Comparison of ENCODE assay signal across 8 cellular contexts in genomic region chr20:63737940-63738686, GRCh38. TPM values are rescaled to one million over a fixed set of nuclear protein-coding genes. Genes with fewer than 3 reads are reported as not detected.
A peak's percentile ranks its signal among the peaks of the same experiment; 100 is the strongest.
DNase-seq lines count a peak whose midpoint lies in the region; ATAC-seq, FAIRE-seq and TF ChIP-seq lines count a peak whose summit lies in the region.

No MANE protein-coding gene starts in this region.

- CTCF ChIA-PET in CD8-positive, alpha-beta memory T cell (lab: Charles Lee): interaction anchor here (1.0 to 4.5 kb wide), 6 partner anchors 11 to 46 kb away, joined by 3 to 39 read pairs (median 7); partner anchors contain the start of genes ARFRP1 and ZGPAT
- CTCF ChIA-PET in IMR-90 (lab: Yijun Ruan, JAX): no interaction called here
- CTCF ChIA-PET in GM12878 (lab: Yijun Ruan, JAX): interaction anchor here (0.6 to 2.9 kb wide), 3 partner anchors 31 to 236 kb away, joined by 3 to 28 read pairs (median 3); partner anchors contain the start of genes ARFRP1 and ZGPAT

- no peak overlapping the region for H3K18ac ChIP-seq in IMR-90 (ENCODE audit: low read depth, low read length)

- H2BK120ac ChIP-seq in IMR-90 (ENCODE audit: low read depth, low read length): no peak overlapping the region

- H2BK15ac ChIP-seq in IMR-90 (ENCODE audit: low read depth, low read length): no peak overlapping the region

- H3K4ac ChIP-seq in IMR-90 (ENCODE audit: low read depth, low read length): no peak overlapping the region

- peaks cover 2 to 36% (median 5%) of the 10 kb centered on the region in 3 donors for H3K36me3 Mint-ChIP-seq in CD8-positive, alpha-beta memory T cell
- peaks cover 0 to 7% of the 10 kb centered on the region in 2 donors for H3K36me3 Mint-ChIP-seq in naive B cell

- H3K9me1 ChIP-seq in IMR-90 (ENCODE audit: insufficient read depth, low read length): no peaks in the 10 kb centered on the region

- H3K36me3 ChIP-seq in CD8-positive, alpha-beta memory T cell (ENCODE audit: insufficient read depth, low read length): peaks cover 24% of the 10 kb centered on the region
- H3K36me3 ChIP-seq in IMR-90 (ENCODE audit: control insufficient read depth, insufficient read depth, low read length) (peaks cover 43% of the 10 kb centered on the region), GM12878 (ENCODE audit: control insufficient read depth in 2 of 2, insufficient read depth in 2 of 2, low read length in 1 of 2) (peaks cover 5 to 28% of the 10 kb centered on the region in 2 experiments; a peak in 3 of 4 replicates)

- H3K9ac ChIP-seq in IMR-90 (ENCODE audit: low read depth, low read length): no peak overlapping the region
- peak overlapping the region; percentile 12; the same call in 1 of the 2 replicates for H3K9ac ChIP-seq in GM12878 (ENCODE audit: control insufficient read depth, insufficient read depth, low read length)

- ATAC-seq in IMR-90 (ENCODE audit: low read depth): no peak
- peak; percentile 51 for ATAC-seq in GM12878
- peak; percentile 17 to 18 for ATAC-seq in naive B cell (ENCODE audit: low read depth in 2 of 2)
- no peak for ATAC-seq in HG03095 (IDR thresholded peaks at IDR 0.05; ENCODE audit: unreplicated experiment)
- no peak for ATAC-seq in GM18907 (IDR thresholded peaks at IDR 0.05; ENCODE audit: unreplicated experiment)

- DNase-seq in CD8-positive, alpha-beta memory T cell: peak; percentile 26 to 65 (median 33)
- no peak for DNase-seq in IMR-90
- no peak for DNase-seq in GM12878 (ENCODE audit: low read depth, low spot score)
- peak; percentile 14 for DNase-seq in naive B cell
- DNase-seq in GOT3 (lab: John Stamatoyannopoulos, UW): no peak
- no peak for DNase-seq in kidney tubule cell (ENCODE audit: low spot score)

- H2BK20ac ChIP-seq in IMR-90 (ENCODE audit: low read depth, low read length): no peak overlapping the region

- H3K9me3 ChIP-seq in CD8-positive, alpha-beta memory T cell (ENCODE audit: low read length): no peaks in the 10 kb centered on the region
- H3K9me3 ChIP-seq in IMR-90 (ENCODE audit: control insufficient read depth, insufficient read depth, low read length) (no peaks in the 10 kb centered on the region), GM12878 (replicated peaks; ENCODE audit: control insufficient read depth, insufficient read depth, low read length) (no peaks in the 10 kb centered on the region)

- intact Hi-C loops in IMR-90 (cut with micrococcal nuclease): no loop called here
- intact Hi-C loops in GM12878 (cut with micrococcal nuclease; ENCODE audit: unreplicated experiment): loop anchor here (2.0 kb wide), 2 partner anchors 31 to 127 kb away; partner anchors contain the start of genes ARFRP1 and TPD52L2

- H2AK9ac ChIP-seq in IMR-90 (replicated peaks; ENCODE audit: low read depth, low read length, poor library complexity): no peak overlapping the region

- no peak overlapping the region for H3K23ac ChIP-seq in IMR-90 (ENCODE audit: low read depth, low read length)

- peaks cover 30% of the 10 kb centered on the region for H3K4me1 ChIP-seq in CD8-positive, alpha-beta memory T cell (ENCODE audit: insufficient read depth, low read length)
- H3K4me1 ChIP-seq in IMR-90 (ENCODE audit: control insufficient read depth, insufficient read depth, low read length) (peaks cover 10% of the 10 kb centered on the region), GM12878 (ENCODE audit: control insufficient read depth, insufficient read depth, low read length) (peaks cover 33% of the 10 kb centered on the region)

- H3K4me2 ChIP-seq in IMR-90 (ENCODE audit: low read depth, low read length) (no peak overlapping the region), GM12878 (ENCODE audit: control insufficient read depth, insufficient read depth) (peak overlapping the region; percentile 93)

- H3K27ac ChIP-seq in CD8-positive, alpha-beta memory T cell (ENCODE audit: low read depth, low read length): peak overlapping the region; percentile 9
- H3K27ac ChIP-seq in IMR-90 (ENCODE audit: insufficient read depth, low read length): no peak overlapping the region
- peak overlapping the region; percentile 94; the same call in 1 of the 2 replicates for H3K27ac ChIP-seq in GM12878 (ENCODE audit: control insufficient read depth, insufficient read depth)

- H3K4me1 Mint-ChIP-seq in CD8-positive, alpha-beta memory T cell: peaks cover 11 to 39% (median 17%) of the 10 kb centered on the region in 3 donors
- peaks cover 18 to 38% (median 19%) of the 10 kb centered on the region in 3 donors for H3K4me1 Mint-ChIP-seq in naive B cell

- no peaks in the 10 kb centered on the region for H3K27me3 ChIP-seq in CD8-positive, alpha-beta memory T cell (ENCODE audit: insufficient read depth, low read length, poor library complexity, severe bottlenecking)
- H3K27me3 ChIP-seq in IMR-90 (ENCODE audit: control insufficient read depth, insufficient read depth, low read length): no peaks in the 10 kb centered on the region
- H3K27me3 ChIP-seq in GM12878 (replicated peaks in 1 of 2; ENCODE audit: control insufficient read depth in 2 of 2, insufficient read depth in 2 of 2, low read length in 1 of 2): no peaks in the 10 kb centered on the region

- POLR2A ChIA-PET in CD8-positive, alpha-beta memory T cell (lab: Charles Lee): interaction anchor here (0.8 to 4.9 kb wide), 7 partner anchors 10 to 176 kb away, joined by 3 to 84 read pairs (median 4); partner anchors contain the start of genes ARFRP1 and ZGPAT
- POLR2A ChIA-PET in IMR-90 (lab: Charles Lee; ENCODE audit: unreplicated experiment): no interaction called here
- POLR2A ChIA-PET in GM12878 (lab: Charles Lee): interaction anchor here (1.0 to 1.4 kb wide), 2 partner anchors 31 to 217 kb away, joined by 3 to 4 read pairs; partner anchors contain the start of genes ARFRP1 and ZGPAT

- RAD21 ChIA-PET in GM12878 (lab: Charles Lee; ENCODE audit: unreplicated experiment): interaction anchor here (1.0 to 4.2 kb wide), 6 partner anchors 10 to 201 kb away, joined by 3 to 32 read pairs (median 4); partner anchors contain the start of genes ARFRP1, PTK6, TPD52L2 and ZGPAT

- H3K56ac ChIP-seq in IMR-90 (ENCODE audit: extremely low read depth, insufficient read depth, low read length): no peak overlapping the region

- no peak for TF ChIP-seq POLR2A in IMR-90 (IDR thresholded peaks at IDR 0.05; ENCODE audit: low read depth, low read length)
- peak; percentile 73 for TF ChIP-seq POLR2A in GM12878 (IDR thresholded peaks at IDR 0.05; ENCODE audit: low read depth, low read length)

- peaks cover 0 to 3% of the 10 kb centered on the region in 2 donors for H3K27me3 Mint-ChIP-seq in CD8-positive, alpha-beta memory T cell
- H3K27me3 Mint-ChIP-seq in naive B cell: no peaks in the 10 kb centered on the region

- no peaks in the 10 kb centered on the region for H3K9me3 Mint-ChIP-seq in CD8-positive, alpha-beta memory T cell
- no peaks in the 10 kb centered on the region for H3K9me3 Mint-ChIP-seq in naive B cell

- H3K79me1 ChIP-seq in IMR-90 (ENCODE audit: low read depth in 1 of 2, low read length in 2 of 2): peaks cover 4 to 22% of the 10 kb centered on the region in 2 experiments; a peak in 2 of 4 replicates

- BruUV-seq in IMR-90 (replicated peaks; lab: Mats Ljungman, UMichigan) (no TSS peak), GM12878 (replicated peaks; lab: Mats Ljungman, UMichigan) (no TSS peak)

- peaks cover 17% of the 10 kb centered on the region for H3K79me2 ChIP-seq in GM12878 (ENCODE audit: control insufficient read depth, insufficient read depth, low read length)

- FAIRE-seq in GM12878 (lab: Jason Lieb, UNC): no peak

- SMC1A ChIA-PET in GM12878 (lab: Charles Lee; ENCODE audit: uncharacterized antibody, unreplicated experiment): interaction anchor here (0.6 kb wide), 1 partner anchor 10 kb away, joined by 3 read pairs; no protein-coding TSS in a partner anchor

- H3K4me3 Mint-ChIP-seq in CD8-positive, alpha-beta memory T cell: peak overlapping the region; percentile 38 to 92 (median 73)
- H3K4me3 Mint-ChIP-seq in naive B cell: peak overlapping the region; percentile 15 to 86 (median 38)

- H3K27ac Mint-ChIP-seq in CD8-positive, alpha-beta memory T cell: peak overlapping the region in 1 of 8 donors; percentile 20
- H3K27ac Mint-ChIP-seq in naive B cell: peak overlapping the region in 1 of 6 donors; percentile 38

- no peak for TF ChIP-seq EP300 in GM12878 (IDR thresholded peaks at IDR 0.05; ENCODE audit: borderline replicate concordance in 1 of 2, control insufficient read depth in 1 of 2, low read depth in 2 of 2, low read length in 2 of 2)

- dilution Hi-C loops in IMR-90 (cut with HindIII; ENCODE audit: low sequenced_read_pairs, unreplicated experiment): no loop called here

- TF ChIP-seq RAD21 in IMR-90 (IDR thresholded peaks at IDR 0.05; ENCODE audit: low read length): no peak
- no peak for TF ChIP-seq RAD21 in GM12878 (IDR thresholded peaks at IDR 0.05; ENCODE audit: insufficient read depth, low read depth, low read length)

- no peak overlapping the region for H3K14ac ChIP-seq in IMR-90 (replicated peaks; ENCODE audit: low read depth, low read length)

- H2AFZ ChIP-seq in IMR-90 (replicated peaks; ENCODE audit: low read length, poor library complexity) (peak overlapping the region; percentile 33), GM12878 (ENCODE audit: control insufficient read depth, low read depth, low read length) (no peak overlapping the region)

- no peak overlapping the region for H4K91ac ChIP-seq in IMR-90 (ENCODE audit: insufficient read depth, low read depth, low read length)

- no peak overlapping the region for H4K8ac ChIP-seq in IMR-90 (ENCODE audit: low read depth in 2 of 2, low read length in 2 of 2)

- in situ Hi-C loops in IMR-90 (cut with MboI; ENCODE audit: low sequenced_read_pairs) (no loop called here), GM12878 (cut with MboI) (no loop called here)

- no peak overlapping the region for H2BK5ac ChIP-seq in IMR-90 (ENCODE audit: low read depth, low read length, poor library complexity, severe bottlenecking)

- no peak overlapping the region for H2AK5ac ChIP-seq in IMR-90 (ENCODE audit: low read depth, low read length)

- H4K5ac ChIP-seq in IMR-90 (ENCODE audit: low read depth, low read length): no peak overlapping the region

- peak overlapping the region; percentile 96 for H3K4me3 ChIP-seq in CD8-positive, alpha-beta memory T cell (ENCODE audit: low read length)
- H3K4me3 ChIP-seq in IMR-90 (ENCODE audit: insufficient read depth, low read depth, low read length): no peak overlapping the region
- H3K4me3 ChIP-seq in GM12878: peak overlapping the region; percentile 84

- H4K20me1 ChIP-seq in IMR-90 (ENCODE audit: insufficient read depth, low read length) (peaks cover 27% of the 10 kb centered on the region), GM12878 (ENCODE audit: control insufficient read depth, insufficient read depth) (no peaks in the 10 kb centered on the region)

- 66% methylated on average over 28 of the region's 44 CpGs; no CpG with 5 or more reads in 1 of the 2 experiments for WGBS in IMR-90 (ENCODE audit: extremely low coverage in 2 of 2, insufficient read length in 1 of 2), 2 experiments
- 45% methylated on average over 26 of the region's 44 CpGs for WGBS in GM12878 (ENCODE audit: insufficient coverage, insufficient replicate concordance, low lambda C conversion rate, missing lambda C conversion rate)

- TF ChIP-seq CTCF in IMR-90 (conservative IDR thresholded peaks at IDR 0.05; ENCODE audit: low read depth, low read length): no peak
- no peak for TF ChIP-seq CTCF in GM12878 (IDR thresholded peaks at IDR 0.05 in 2 of 3, conservative IDR thresholded peaks at IDR 0.05 in 1 of 3; ENCODE audit: control insufficient read depth in 2 of 3, extremely low read depth in 1 of 3, insufficient read depth in 1 of 3, low read depth in 3 of 3, low read length in 3 of 3)

RNA-seq across cellular contexts. Expression of gene SLC2A4RG, which starts 1.5 kb away (rescaled TPM):
- 10 to 100 TPM; 37.5 to 40.6 TPM for total RNA-seq in CD8-positive, alpha-beta memory T cell
- polyA plus RNA-seq in CD8-positive, alpha-beta memory T cell: 7.8 TPM
- total RNA-seq in IMR-90 (2012; rRNA removed): 5.0 and 8.1 TPM in 2 replicates
- 50.3 and 71.4 TPM in 2 replicates for polyA plus RNA-seq in IMR-90 (2012; rRNA removed)
- 56.6 and 65.4 TPM in 2 replicates for polyA plus RNA-seq in IMR-90 (2012; cell fraction: cytosol; rRNA removed)
- 199 and 567 TPM in 2 replicates for polyA plus RNA-seq in IMR-90 (2012; cell fraction: nucleus; rRNA removed; ENCODE audit: low replicate concordance)
- total RNA-seq in GM12878 (2013; cell fraction: nucleolus; rRNA removed): 8.0 and 8.3 TPM in 2 replicates
- total RNA-seq in GM12878 (2014; rRNA removed): 26.0 and 32.1 TPM in 2 replicates
- 11.4 TPM in 2 replicates for total RNA-seq in GM12878 (2014; rRNA removed; fragmentation: Illumina TruSeq; extraction: Trizol)
- 64.2 and 65.9 TPM in 2 replicates for total RNA-seq in GM12878 (2021)
- polyA plus RNA-seq in GM12878 (2011; ENCODE audit: low read depth): 7.1 TPM
- 7.5 and 11.8 TPM in 2 replicates for polyA plus RNA-seq in GM12878 (2011; rRNA removed)
- 9.3 and 17.5 TPM in 2 replicates for polyA plus RNA-seq in GM12878 (2011; cell fraction: cytosol; rRNA removed)
- polyA plus RNA-seq in GM12878 (2011; cell fraction: nucleus; rRNA removed): 71.2 and 88.5 TPM in 2 replicates
- 27.8 and 37.4 TPM in 2 replicates for polyA plus RNA-seq in GM12878 (2012)
- polyA plus RNA-seq in GM12878 (2014; fragmentation: Illumina TruSeq; extraction: Trizol): 0.59 and 5.4 TPM in 2 replicates
- 1 to 10 TPM in 1 of 2 experiments, under 1 TPM in 1; 0.34 to 2.8 TPM for polyA plus RNA-seq in GM12878 (2014; fragmentation: Nextera tagmentation; extraction: Ambion mirVana)
- 47.2 and 52.6 TPM in 2 replicates for polyA plus RNA-seq in GM12878 (2014; rRNA removed)
- 10 to 100 TPM; 14.9 to 19.8 TPM for polyA plus RNA-seq in GM12878 (2016; fragmentation: Nextera tagmentation; extraction: Ambion mirVana)
- polyA minus RNA-seq in GM12878 (2011; rRNA and poly(A)+ RNA removed): 1.4 and 6.6 TPM in 2 replicates
- 5.5 and 9.0 TPM in 2 replicates for polyA minus RNA-seq in GM12878 (2011; cell fraction: cytosol; rRNA and poly(A)+ RNA removed)
- 8.7 and 14.4 TPM in 2 replicates for polyA minus RNA-seq in GM12878 (2011; cell fraction: nucleus; rRNA and poly(A)+ RNA removed)
- polyA plus RNA-seq in naive B cell (ENCODE audit: low read depth in 6 of 6): 1 to 10 TPM in 3 of 6 donors, under 1 TPM in 2, not detected in 1; 0.36 to 1.4 (median 1.3) TPM

RNA-seq across cellular contexts. Expression of gene LIME1, which starts 1.6 kb away (rescaled TPM):
- 10 to 100 TPM; 18.4 to 19.6 TPM for total RNA-seq in CD8-positive, alpha-beta memory T cell
- 366 TPM for polyA plus RNA-seq in CD8-positive, alpha-beta memory T cell
- total RNA-seq in IMR-90 (2012; rRNA removed) (0.28 and 0.36 TPM in 2 replicates), GM12878 (2014; rRNA removed) (72.3 and 109 TPM in 2 replicates), GM12878 (2014; rRNA removed; fragmentation: Illumina TruSeq; extraction: Trizol) (3.3 and 3.9 TPM in 2 replicates), GM12878 (2021) (78.1 and 92.7 TPM in 2 replicates)
- polyA plus RNA-seq in IMR-90 (2012; rRNA removed) (7.8 and 11.9 TPM in 2 replicates), GM12878 (2011; rRNA removed) (3.1 and 7.2 TPM in 2 replicates), GM12878 (2014; fragmentation: Illumina TruSeq; extraction: Trizol) (0.32 and 1.1 TPM in 2 replicates), GM12878 (2014; fragmentation: Nextera tagmentation; extraction: Ambion mirVana) (1 to 10 TPM in 1 of 2 experiments, under 1 TPM in 1; 0.35 to 1.7 TPM), GM12878 (2014; rRNA removed) (102 and 128 TPM in 2 replicates), GM12878 (2016; fragmentation: Nextera tagmentation; extraction: Ambion mirVana) (100 to 1,000 TPM; 119 to 154 TPM), naive B cell (ENCODE audit: low read depth in 6 of 6) (10 to 100 TPM in 1 of 6 donors, 1 to 10 TPM in 5; 4.9 to 19.0 (median 8.8) TPM)
- polyA plus RNA-seq in IMR-90 (2012; cell fraction: cytosol; rRNA removed): 3.9 and 6.3 TPM in 2 replicates
- polyA plus RNA-seq in IMR-90 (2012; cell fraction: nucleus; rRNA removed; ENCODE audit: low replicate concordance): 79.5 and 363 TPM in 2 replicates
- total RNA-seq in GM12878 (2013; cell fraction: nucleolus; rRNA removed): 15.2 and 16.4 TPM in 2 replicates
- 12.0 TPM for polyA plus RNA-seq in GM12878 (2011; ENCODE audit: low read depth)
- polyA plus RNA-seq in GM12878 (2011; cell fraction: cytosol; rRNA removed): 25.0 and 57.5 TPM in 2 replicates
- 82.2 and 136 TPM in 2 replicates for polyA plus RNA-seq in GM12878 (2011; cell fraction: nucleus; rRNA removed)
- 44.2 and 49.4 TPM in 2 replicates for polyA plus RNA-seq in GM12878 (2012)
- polyA minus RNA-seq in GM12878 (2011; rRNA and poly(A)+ RNA removed): 1.2 and 5.4 TPM in 2 replicates
- polyA minus RNA-seq in GM12878 (2011; cell fraction: cytosol; rRNA and poly(A)+ RNA removed): 15.1 and 15.2 TPM in 2 replicates
- 15.1 and 31.5 TPM in 2 replicates for polyA minus RNA-seq in GM12878 (2011; cell fraction: nucleus; rRNA and poly(A)+ RNA removed)

RNA-seq across cellular contexts. Expression of gene ZGPAT, which starts 30.3 kb away (rescaled TPM):
- total RNA-seq in CD8-positive, alpha-beta memory T cell: 10 to 100 TPM; 29.7 to 29.9 TPM
- polyA plus RNA-seq in CD8-positive, alpha-beta memory T cell: 77.5 TPM
- total RNA-seq in IMR-90 (2012; rRNA removed) (13.4 and 15.6 TPM in 2 replicates), GM12878 (2014; rRNA removed) (23.3 and 24.4 TPM in 2 replicates), GM12878 (2014; rRNA removed; fragmentation: Illumina TruSeq; extraction: Trizol) (5.3 and 7.4 TPM in 2 replicates), GM12878 (2021) (34.8 and 37.2 TPM in 2 replicates)
- polyA plus RNA-seq in IMR-90 (2012; rRNA removed) (20.2 and 21.1 TPM in 2 replicates), GM12878 (2011; rRNA removed) (4.8 and 12.7 TPM in 2 replicates), GM12878 (2014; fragmentation: Illumina TruSeq; extraction: Trizol) (1.3 and 4.9 TPM in 2 replicates), GM12878 (2014; fragmentation: Nextera tagmentation; extraction: Ambion mirVana) (under 1 TPM; 0.58 to 0.79 TPM), GM12878 (2014; rRNA removed) (26.7 and 31.6 TPM in 2 replicates), GM12878 (2016; fragmentation: Nextera tagmentation; extraction: Ambion mirVana) (10 to 100 TPM; 42.5 to 52.9 TPM), naive B cell (ENCODE audit: low read depth in 6 of 6) (10 to 100 TPM; 25.5 to 58.2 (median 28.1) TPM)
- polyA plus RNA-seq in IMR-90 (2012; cell fraction: cytosol; rRNA removed): 18.9 and 24.7 TPM in 2 replicates
- polyA plus RNA-seq in IMR-90 (2012; cell fraction: nucleus; rRNA removed; ENCODE audit: low replicate concordance): 80.8 and 206 TPM in 2 replicates
- 17.5 and 26.2 TPM in 2 replicates for total RNA-seq in GM12878 (2013; cell fraction: nucleolus; rRNA removed)
- 15.5 TPM for polyA plus RNA-seq in GM12878 (2011; ENCODE audit: low read depth)
- 14.4 and 24.5 TPM in 2 replicates for polyA plus RNA-seq in GM12878 (2011; cell fraction: cytosol; rRNA removed)
- polyA plus RNA-seq in GM12878 (2011; cell fraction: nucleus; rRNA removed): 44.3 and 66.3 TPM in 2 replicates
- polyA plus RNA-seq in GM12878 (2012): 16.7 and 24.9 TPM in 2 replicates
- polyA minus RNA-seq in GM12878 (2011; rRNA and poly(A)+ RNA removed): 8.0 and 15.6 TPM in 2 replicates
- 7.4 and 9.8 TPM in 2 replicates for polyA minus RNA-seq in GM12878 (2011; cell fraction: cytosol; rRNA and poly(A)+ RNA removed)
- 7.1 and 15.2 TPM in 2 replicates for polyA minus RNA-seq in GM12878 (2011; cell fraction: nucleus; rRNA and poly(A)+ RNA removed)

RNA-seq across cellular contexts. Expression of gene ARFRP1, which starts 30.3 kb away (rescaled TPM):
- total RNA-seq in CD8-positive, alpha-beta memory T cell: 10 to 100 TPM; 63.7 to 72.8 TPM
- 73.9 TPM for polyA plus RNA-seq in CD8-positive, alpha-beta memory T cell
- 25.3 and 29.2 TPM in 2 replicates for total RNA-seq in IMR-90 (2012; rRNA removed)
- 36.3 and 36.6 TPM in 2 replicates for polyA plus RNA-seq in IMR-90 (2012; rRNA removed)
- 36.7 and 61.6 TPM in 2 replicates for polyA plus RNA-seq in IMR-90 (2012; cell fraction: cytosol; rRNA removed)
- 102 and 139 TPM in 2 replicates for polyA plus RNA-seq in IMR-90 (2012; cell fraction: nucleus; rRNA removed; ENCODE audit: low replicate concordance)
- total RNA-seq in GM12878 (2013; cell fraction: nucleolus; rRNA removed): 70.8 and 77.8 TPM in 2 replicates
- total RNA-seq in GM12878 (2014; rRNA removed): 40.6 and 41.6 TPM in 2 replicates
- 18.2 and 21.6 TPM in 2 replicates for total RNA-seq in GM12878 (2014; rRNA removed; fragmentation: Illumina TruSeq; extraction: Trizol)
- 52.1 and 55.1 TPM in 2 replicates for total RNA-seq in GM12878 (2021)
- polyA plus RNA-seq in GM12878 (2011; ENCODE audit: low read depth): 11.9 TPM
- 23.1 and 27.6 TPM in 2 replicates for polyA plus RNA-seq in GM12878 (2011; rRNA removed)
- polyA plus RNA-seq in GM12878 (2011; cell fraction: cytosol; rRNA removed): 33.0 and 47.4 TPM in 2 replicates
- 80.3 and 106 TPM in 2 replicates for polyA plus RNA-seq in GM12878 (2011; cell fraction: nucleus; rRNA removed)
- 27.1 and 27.9 TPM in 2 replicates for polyA plus RNA-seq in GM12878 (2012)
- 5.2 and 11.7 TPM in 2 replicates for polyA plus RNA-seq in GM12878 (2014; fragmentation: Illumina TruSeq; extraction: Trizol)
- 1 to 10 TPM in 1 of 2 experiments, under 1 TPM in 1; 0.37 to 3.5 TPM for polyA plus RNA-seq in GM12878 (2014; fragmentation: Nextera tagmentation; extraction: Ambion mirVana)
- 42.6 and 49.0 TPM in 2 replicates for polyA plus RNA-seq in GM12878 (2014; rRNA removed)
- polyA plus RNA-seq in GM12878 (2016; fragmentation: Nextera tagmentation; extraction: Ambion mirVana): 10 to 100 TPM; 66.8 to 71.7 TPM
- 22.1 and 28.6 TPM in 2 replicates for polyA minus RNA-seq in GM12878 (2011; rRNA and poly(A)+ RNA removed)
- polyA minus RNA-seq in GM12878 (2011; cell fraction: cytosol; rRNA and poly(A)+ RNA removed): 7.5 and 9.1 TPM in 2 replicates
- polyA minus RNA-seq in GM12878 (2011; cell fraction: nucleus; rRNA and poly(A)+ RNA removed): 29.5 and 51.3 TPM in 2 replicates
- polyA plus RNA-seq in naive B cell (ENCODE audit: low read depth in 6 of 6): 10 to 100 TPM; 35.6 to 62.9 (median 45.8) TPM

RNA-seq across cellular contexts. Expression of gene TNFRSF6B, which starts 41.7 kb away (rescaled TPM):
- total RNA-seq in CD8-positive, alpha-beta memory T cell: not detected
- 0.22 TPM for polyA plus RNA-seq in CD8-positive, alpha-beta memory T cell
- total RNA-seq in IMR-90 (2012; rRNA removed) (1.1 and 1.3 TPM in 2 replicates), GM12878 (2014; rRNA removed) (0.71 and 1.8 TPM in 2 replicates), GM12878 (2014; rRNA removed; fragmentation: Illumina TruSeq; extraction: Trizol) (not detected in 2 replicates), GM12878 (2021) (not detected in 2 replicates)
- polyA plus RNA-seq in IMR-90 (2012; rRNA removed) (11.0 and 12.0 TPM in 2 replicates), GM12878 (2011; rRNA removed) (not detected in 2 replicates), GM12878 (2014; fragmentation: Illumina TruSeq; extraction: Trizol) (not detected in 2 replicates), GM12878 (2014; fragmentation: Nextera tagmentation; extraction: Ambion mirVana) (not detected), GM12878 (2014; rRNA removed) (1.9 and 2.2 TPM in 2 replicates), GM12878 (2016; fragmentation: Nextera tagmentation; extraction: Ambion mirVana) (under 1 TPM in 1 of 2 experiments, not detected in 1; 0.67 TPM), naive B cell (ENCODE audit: low read depth in 6 of 6) (not detected)
- polyA plus RNA-seq in IMR-90 (2012; cell fraction: cytosol; rRNA removed): 3.7 and 18.0 TPM in 2 replicates
- polyA plus RNA-seq in IMR-90 (2012; cell fraction: nucleus; rRNA removed; ENCODE audit: low replicate concordance): 22.6 and 133 TPM in 2 replicates
- total RNA-seq in GM12878 (2013; cell fraction: nucleolus; rRNA removed): not detected in 2 replicates
- not detected for polyA plus RNA-seq in GM12878 (2011; ENCODE audit: low read depth)
- polyA plus RNA-seq in GM12878 (2011; cell fraction: cytosol; rRNA removed): 0.75 and 1.7 TPM in 2 replicates
- 11.0 and 11.6 TPM in 2 replicates for polyA plus RNA-seq in GM12878 (2011; cell fraction: nucleus; rRNA removed)
- polyA plus RNA-seq in GM12878 (2012): 0.38 and 0.65 TPM in 2 replicates
- polyA minus RNA-seq in GM12878 (2011; rRNA and poly(A)+ RNA removed): not detected in 2 replicates
- not detected in 2 replicates for polyA minus RNA-seq in GM12878 (2011; cell fraction: cytosol; rRNA and poly(A)+ RNA removed)
- polyA minus RNA-seq in GM12878 (2011; cell fraction: nucleus; rRNA and poly(A)+ RNA removed): not detected in 2 replicates

Comparison
In these comparisons a context has a peak if more than half of its experiments do, and no peak if none do; other contexts are left out.
1. DNase-seq: peak in CD8-positive, alpha-beta memory T cell (5 of 5) and naive B cell (single experiment); none in IMR-90 (single experiment), GM12878 (single experiment), GOT3 (single experiment) and kidney tubule cell (single experiment).
2. ATAC-seq: peak in GM12878 (single experiment) and naive B cell (2 of 2); none in IMR-90 (single experiment), HG03095 (single experiment) and GM18907 (single experiment).